ENCODE assay signal across 9 cellular contexts in the genomic region with DNA sequence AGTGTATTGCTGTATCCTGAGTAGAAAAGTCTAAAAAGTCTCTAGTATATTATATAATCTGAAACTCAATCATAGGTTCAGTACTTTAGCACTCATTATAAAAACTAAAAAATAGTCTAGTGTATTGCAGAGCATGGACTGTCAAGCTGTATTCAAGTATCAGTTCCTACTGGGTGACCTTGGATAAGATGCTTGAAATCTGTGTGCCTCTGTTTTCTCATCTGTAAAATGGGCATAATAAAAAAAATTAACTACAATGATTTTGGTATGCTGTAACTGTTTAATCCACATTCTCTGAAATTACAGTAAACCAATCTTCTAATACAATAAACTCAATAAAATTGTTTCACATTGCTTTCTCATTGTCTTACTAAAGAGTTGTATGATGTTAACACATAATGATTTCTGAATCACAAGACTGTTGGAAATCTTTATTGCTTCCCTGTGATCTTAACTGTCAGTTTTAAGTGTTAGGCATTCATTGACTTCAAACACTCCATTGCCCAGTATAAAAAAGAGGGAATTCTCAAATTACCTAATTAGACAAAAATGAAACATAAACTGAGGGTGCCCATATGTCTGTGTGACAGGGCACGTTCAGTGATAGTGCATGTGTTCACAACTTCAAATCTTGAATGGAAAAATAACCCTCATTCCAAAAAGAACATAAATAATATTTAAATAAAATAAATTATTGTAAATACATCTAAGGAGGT. TPM values are rescaled to one million over a fixed set of nuclear protein-coding genes. Genes with fewer than 3 reads are reported as not detected.
A peak's percentile ranks its signal among the peaks of the same experiment; 100 is the strongest.
DNase-seq lines count a peak whose midpoint lies in the region; ATAC-seq, FAIRE-seq and TF ChIP-seq lines count a peak whose summit lies in the region.
"Had no signal": no experiment of that assay in that cellular context is flagged by ENCODE, and none has a peak within 500 bp of the region (broad histone marks: within the 10 kb centered on the region; RNA-seq: fewer than 3 reads in every experiment).

No MANE protein-coding gene starts in this region.

- no peak for TF ChIP-seq EP300 in SK-N-SH (IDR thresholded peaks at IDR 0.05; ENCODE audit: borderline replicate concordance in 1 of 2, low read depth in 1 of 2, low read length in 1 of 2)

- TF ChIP-seq RAD21 in SK-N-SH (IDR thresholded peaks at IDR 0.05; ENCODE audit: low read length), result no peak

- H3K4me3 Mint-ChIP-seq in type B pancreatic cell, result peak overlapping the region; percentile 25

- H3K36me3 ChIP-seq in SK-N-SH (replicated peaks in 1 of 2; ENCODE audit: control insufficient read depth in 1 of 2, insufficient read depth in 2 of 2, low read length in 1 of 2) (peaks cover 0 to 3% of the 10 kb centered on the region in 2 experiments), muscle layer of duodenum (ENCODE audit: control insufficient read depth in 1 of 2, insufficient read depth in 2 of 2, low read length in 2 of 2) (peaks cover 0 to 29% of the 10 kb centered on the region in 2 donors)

- H3K4me3 ChIP-seq in SK-N-SH (ENCODE audit: low read depth in 2 of 2, low read length in 1 of 2) (peak overlapping the region; percentile 59 to 66; a peak in 2 of 4 replicates), epithelial cell of esophagus (ENCODE audit: low read length) (peak overlapping the region; percentile 77), muscle layer of duodenum (ENCODE audit: low read depth in 1 of 2, low read length in 2 of 2) (peak overlapping the region; percentile 88)

- H3K27me3 Mint-ChIP-seq in type B pancreatic cell, result no peaks in the 10 kb centered on the region

- no peaks in the 10 kb centered on the region for H3K9me3 Mint-ChIP-seq in type B pancreatic cell

- no peaks in the 10 kb centered on the region for H3K9me2 ChIP-seq in SK-N-SH

- H3K9me3 ChIP-seq in SK-N-SH (no peaks in the 10 kb centered on the region), muscle layer of duodenum (ENCODE audit: control insufficient read depth in 1 of 2, low read length in 2 of 2) (no peaks in the 10 kb centered on the region)

- H3K27me3 ChIP-seq in SK-N-SH (ENCODE audit: insufficient read depth) (no peaks in the 10 kb centered on the region), muscle layer of duodenum (ENCODE audit: low read depth, low read length) (no peaks in the 10 kb centered on the region)

- H3K27ac ChIP-seq in SK-N-SH (ENCODE audit: low read depth in 2 of 2, low read length in 1 of 2), result peak overlapping the region in 1 of 2 experiments; percentile 93; a peak in 2 of 4 replicates
- peak overlapping the region; percentile 99 for H3K27ac ChIP-seq in muscle layer of duodenum (ENCODE audit: low read length)

- H3K9ac ChIP-seq in SK-N-SH, result peak overlapping the region; percentile 81

- peak overlapping the region; percentile 63; the same call in 1 of the 2 replicates for H3K4me2 ChIP-seq in SK-N-SH

- H3K79me2 ChIP-seq in SK-N-SH (ENCODE audit: insufficient read depth), result peaks cover 61% of the 10 kb centered on the region

- DNase-seq in SK-N-SH (no peak), epithelial cell of esophagus (ENCODE audit: low read depth) (no peak), type B pancreatic cell (ENCODE audit: extremely low spot score, unreplicated experiment) (no peak), GM12892 (ENCODE audit: insufficient read length) (no peak)
- DNase-seq in activated CD4-positive, CD25-positive, alpha-beta regulatory T cell treated with anti-CD3 and anti-CD28 coated beads, Interleukin-2, amount 50 U/mL, for 72 hours, result no peak

- POLR2A ChIA-PET in SK-N-SH (lab: Yijun Ruan, JAX), result no interaction called here

- H3K27ac Mint-ChIP-seq in type B pancreatic cell, result no peak overlapping the region

- no peak for TF ChIP-seq CTCF in SK-N-SH (IDR thresholded peaks at IDR 0.05)
- no peak for TF ChIP-seq CTCF in epithelial cell of esophagus (IDR thresholded peaks at IDR 0.05; ENCODE audit: insufficient read depth, low read depth, low read length, missing control alignments)
- TF ChIP-seq CTCF in type B pancreatic cell (conservative IDR thresholded peaks at IDR 0.05), result no peak

- peaks cover 5 to 41% of the 10 kb centered on the region in 2 experiments for H3K4me1 ChIP-seq in SK-N-SH (ENCODE audit: control insufficient read depth in 1 of 2, insufficient read depth in 2 of 2, low read depth in 1 of 2, low read length in 1 of 2)
- peaks cover 7 to 31% of the 10 kb centered on the region in 2 donors for H3K4me1 ChIP-seq in muscle layer of duodenum (ENCODE audit: control insufficient read depth in 1 of 2, insufficient read depth in 2 of 2, low read length in 2 of 2)

- no peak for FAIRE-seq in GM12892 (lab: Jason Lieb, UNC)
- FAIRE-seq: A204.1 had no signal

- H3F3A ChIP-seq in SK-N-SH (replicated peaks; ENCODE audit: insufficient read depth), result peaks cover 54% of the 10 kb centered on the region

- H4K20me1 ChIP-seq in SK-N-SH (ENCODE audit: insufficient read depth), result no peaks in the 10 kb centered on the region

- TF ChIP-seq POLR2A in GM12892 (IDR thresholded peaks at IDR 0.05; ENCODE audit: low read depth, low read length), result no peak

- peaks cover 32% of the 10 kb centered on the region for H3K4me1 Mint-ChIP-seq in type B pancreatic cell (ENCODE audit: unreplicated experiment)

- WGBS in SK-N-SH (ENCODE audit: low lambda C conversion rate), result 53% methylated on average over 1 of the region's 1 CpG

- ATAC-seq in SK-N-SH treated with all-trans-retinoic acid at 6 μM for 48 hours (no peak), GM18511 (IDR thresholded peaks at IDR 0.05; ENCODE audit: unreplicated experiment) (no peak)

- CTCF ChIA-PET in SK-N-SH (lab: Yijun Ruan, JAX), result no interaction called here

- H2AFZ ChIP-seq in SK-N-SH (ENCODE audit: low read depth), result no peak overlapping the region

- H3K36me3 Mint-ChIP-seq in type B pancreatic cell, result no peaks in the 10 kb centered on the region

TF ChIP-seq in SK-N-SH, 30 proteins besides CTCF, POLR2A, EP300 and RAD21 (continues in another document):
- TF ChIP-seq, protein P1, sequence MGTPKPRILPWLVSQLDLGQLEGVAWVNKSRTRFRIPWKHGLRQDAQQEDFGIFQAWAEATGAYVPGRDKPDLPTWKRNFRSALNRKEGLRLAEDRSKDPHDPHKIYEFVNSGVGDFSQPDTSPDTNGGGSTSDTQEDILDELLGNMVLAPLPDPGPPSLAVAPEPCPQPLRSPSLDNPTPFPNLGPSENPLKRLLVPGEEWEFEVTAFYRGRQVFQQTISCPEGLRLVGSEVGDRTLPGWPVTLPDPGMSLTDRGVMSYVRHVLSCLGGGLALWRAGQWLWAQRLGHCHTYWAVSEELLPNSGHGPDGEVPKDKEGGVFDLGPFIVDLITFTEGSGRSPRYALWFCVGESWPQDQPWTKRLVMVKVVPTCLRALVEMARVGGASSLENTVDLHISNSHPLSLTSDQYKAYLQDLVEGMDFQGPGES (IDR thresholded peaks at IDR 0.05; ENCODE audit: low read depth, low read length), result no peak
- TF ChIP-seq CHD2 (IDR thresholded peaks at IDR 0.05; ENCODE audit: low read length, partially characterized antibody) (no peak), RFX5 (IDR thresholded peaks at IDR 0.05; ENCODE audit: low read length) (no peak)
- TF ChIP-seq, protein P2, sequence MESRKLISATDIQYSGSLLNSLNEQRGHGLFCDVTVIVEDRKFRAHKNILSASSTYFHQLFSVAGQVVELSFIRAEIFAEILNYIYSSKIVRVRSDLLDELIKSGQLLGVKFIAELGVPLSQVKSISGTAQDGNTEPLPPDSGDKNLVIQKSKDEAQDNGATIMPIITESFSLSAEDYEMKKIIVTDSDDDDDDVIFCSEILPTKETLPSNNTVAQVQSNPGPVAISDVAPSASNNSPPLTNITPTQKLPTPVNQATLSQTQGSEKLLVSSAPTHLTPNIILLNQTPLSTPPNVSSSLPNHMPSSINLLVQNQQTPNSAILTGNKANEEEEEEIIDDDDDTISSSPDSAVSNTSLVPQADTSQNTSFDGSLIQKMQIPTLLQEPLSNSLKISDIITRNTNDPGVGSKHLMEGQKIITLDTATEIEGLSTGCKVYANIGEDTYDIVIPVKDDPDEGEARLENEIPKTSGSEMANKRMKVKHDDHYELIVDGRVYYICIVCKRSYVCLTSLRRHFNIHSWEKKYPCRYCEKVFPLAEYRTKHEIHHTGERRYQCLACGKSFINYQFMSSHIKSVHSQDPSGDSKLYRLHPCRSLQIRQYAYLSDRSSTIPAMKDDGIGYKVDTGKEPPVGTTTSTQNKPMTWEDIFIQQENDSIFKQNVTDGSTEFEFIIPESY (IDR thresholded peaks at IDR 0.05; ENCODE audit: borderline replicate concordance, low read depth), result no peak

TF ChIP-seq in SK-N-SH treated with all-trans-retinoic acid at 6 μM for 48 hours, 23 proteins besides CTCF, POLR2A, EP300 and RAD21 (continues in another document):
- no peak for TF ChIP-seq TOX (CRISPR knock-in tag; IDR thresholded peaks at IDR 0.05; ENCODE audit: borderline replicate concordance)
- no peak for TF ChIP-seq SNAI2 (CRISPR knock-in tag; IDR thresholded peaks at IDR 0.05)
- no peak for TF ChIP-seq GLIS3 (CRISPR knock-in tag; IDR thresholded peaks at IDR 0.05)
- TF ChIP-seq, protein P3, sequence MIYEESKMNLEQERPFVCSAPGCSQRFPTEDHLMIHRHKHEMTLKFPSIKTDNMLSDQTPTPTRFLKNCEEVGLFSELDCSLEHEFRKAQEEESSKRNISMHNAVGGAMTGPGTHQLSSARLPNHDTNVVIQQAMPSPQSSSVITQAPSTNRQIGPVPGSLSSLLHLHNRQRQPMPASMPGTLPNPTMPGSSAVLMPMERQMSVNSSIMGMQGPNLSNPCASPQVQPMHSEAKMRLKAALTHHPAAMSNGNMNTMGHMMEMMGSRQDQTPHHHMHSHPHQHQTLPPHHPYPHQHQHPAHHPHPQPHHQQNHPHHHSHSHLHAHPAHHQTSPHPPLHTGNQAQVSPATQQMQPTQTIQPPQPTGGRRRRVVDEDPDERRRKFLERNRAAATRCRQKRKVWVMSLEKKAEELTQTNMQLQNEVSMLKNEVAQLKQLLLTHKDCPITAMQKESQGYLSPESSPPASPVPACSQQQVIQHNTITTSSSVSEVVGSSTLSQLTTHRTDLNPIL (CRISPR knock-in tag; IDR thresholded peaks at IDR 0.05; ENCODE audit: low read depth), result no peak
- TF ChIP-seq, protein P4, sequence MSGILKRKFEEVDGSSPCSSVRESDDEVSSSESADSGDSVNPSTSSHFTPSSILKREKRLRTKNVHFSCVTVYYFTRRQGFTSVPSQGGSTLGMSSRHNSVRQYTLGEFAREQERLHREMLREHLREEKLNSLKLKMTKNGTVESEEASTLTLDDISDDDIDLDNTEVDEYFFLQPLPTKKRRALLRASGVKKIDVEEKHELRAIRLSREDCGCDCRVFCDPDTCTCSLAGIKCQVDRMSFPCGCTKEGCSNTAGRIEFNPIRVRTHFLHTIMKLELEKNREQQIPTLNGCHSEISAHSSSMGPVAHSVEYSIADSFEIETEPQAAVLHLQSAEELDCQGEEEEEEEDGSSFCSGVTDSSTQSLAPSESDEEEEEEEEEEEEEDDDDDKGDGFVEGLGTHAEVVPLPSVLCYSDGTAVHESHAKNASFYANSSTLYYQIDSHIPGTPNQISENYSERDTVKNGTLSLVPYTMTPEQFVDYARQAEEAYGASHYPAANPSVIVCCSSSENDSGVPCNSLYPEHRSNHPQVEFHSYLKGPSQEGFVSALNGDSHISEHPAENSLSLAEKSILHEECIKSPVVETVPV (CRISPR knock-in tag; IDR thresholded peaks at IDR 0.05), result no peak

RNA-seq across cellular contexts. Expression of a gene that starts 2.2 kb away (rescaled TPM):
- 5.7 and 6.6 TPM in 2 replicates for polyA plus RNA-seq in SK-N-SH (2012; rRNA removed)
- polyA plus RNA-seq in SK-N-SH (2012; cell fraction: cytosol; rRNA removed), result 4.8 TPM in 2 replicates
- 11.0 and 14.0 TPM in 2 replicates for polyA plus RNA-seq in SK-N-SH (2012; cell fraction: nucleus; rRNA removed)
- 12.1 and 24.7 TPM in 2 replicates for total RNA-seq in type B pancreatic cell (ENCODE audit: low replicate concordance)
- polyA plus RNA-seq in GM12892 (2012; ENCODE audit: missing spikeins), result 3.4 TPM
